Comparison of ENCODE assay signal across 15 cellular contexts in the genomic region with DNA sequence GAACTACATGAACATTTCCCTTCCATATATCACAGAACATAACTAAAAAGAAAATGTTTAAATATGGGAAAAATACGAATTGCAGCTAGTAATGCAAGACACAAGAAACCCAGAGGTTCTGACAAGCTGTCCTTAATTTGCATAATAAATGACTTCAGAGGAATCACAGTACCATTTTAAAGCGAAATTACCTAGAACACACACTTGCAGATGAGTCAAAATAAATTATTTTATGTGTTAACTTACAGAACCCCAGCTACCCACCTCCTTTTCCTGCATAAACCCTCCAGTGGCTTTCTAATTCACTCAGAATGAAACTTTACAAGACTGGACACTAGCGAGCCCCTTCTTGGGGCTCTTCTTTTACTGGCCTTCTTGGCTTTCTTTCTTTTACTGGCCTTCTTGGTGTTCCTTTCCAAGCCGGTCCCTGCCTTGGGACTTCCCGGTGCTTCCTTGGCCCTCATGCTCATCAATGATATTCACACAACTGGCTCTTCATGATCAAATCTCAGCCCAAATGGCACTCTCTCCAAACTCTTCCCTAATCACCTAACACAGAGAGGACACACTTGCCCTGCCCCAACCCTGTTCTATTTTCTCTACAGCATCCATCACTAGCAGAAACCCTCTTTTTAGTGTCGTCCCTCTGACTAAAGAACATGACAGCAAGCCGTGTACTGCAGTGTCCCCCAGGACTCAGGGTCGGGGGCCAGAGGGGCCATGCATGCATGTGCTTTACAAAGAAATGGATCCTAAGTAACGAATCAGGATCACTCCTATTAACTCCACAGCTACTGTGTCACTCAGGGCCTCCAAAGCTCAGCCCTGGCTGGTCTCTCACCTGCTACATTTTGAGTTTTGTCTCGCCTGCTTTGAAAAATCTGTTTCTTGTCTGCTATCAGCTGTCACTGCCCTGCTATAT. TPM values are rescaled to one million over a fixed set of nuclear protein-coding genes. Genes with fewer than 3 reads are reported as not detected.
DNase-seq lines count a peak whose midpoint lies in the region; ATAC-seq and TF ChIP-seq lines count a peak whose summit lies in the region.
"Had no signal": no experiment of that assay in that cellular context is flagged by ENCODE, and none has a peak within 500 bp of the region (broad histone marks: within the 10 kb centered on the region; RNA-seq: fewer than 3 reads in every experiment).

No MANE protein-coding gene starts in this region.

- no peak for DNase-seq in activated T-cell treated with anti-CD3 and anti-CD28 coated beads, Interleukin-2, amount 50 U/mL, for 4 hours
- DNase-seq in activated T-cell treated with anti-CD3 and anti-CD28 coated beads for 4 hours (no peak), glutamatergic neuron (no peak), substantia nigra (lab: John Stamatoyannopoulos, UW) (no peak), NCI-H146 (lab: John Stamatoyannopoulos, UW) (no peak)
- no peak for DNase-seq in activated CD4-positive, alpha-beta memory T cell treated with anti-CD3 and anti-CD28 coated beads, Interleukin-2, amount 10 ng/mL, durations not matched to agents 7 days and 5 days
- DNase-seq: ACHN; activated effector memory CD4-positive, alpha-beta T cell treated with Interleukin-2 at 50 U/mL for 16 hours; H7; NCI-H1436 treated with DMSO at 0.1 percent for 48 hours; NK-92 treated with Interleukin-12 subunit alpha and Interleukin-12 subunit beta, amount 100 ng/mL, for 24 hours; stimulated activated CD4-positive, alpha-beta T cell treated with anti-CD3 and anti-CD28 coated beads, Interleukin-1b, Interleukin-23, amount 100 ng/mL, for 48 hours had no signal

- H3K9me3 Mint-ChIP-seq in activated T-cell treated with anti-CD3 and anti-CD28 coated beads, Interleukin-2, amount 50 U/mL, for 4 hours = no peaks in the 10 kb centered on the region
- H3K9me3 Mint-ChIP-seq in activated CD4-positive, alpha-beta memory T cell treated with anti-CD3 and anti-CD28 coated beads, Interleukin-2, amount 10 ng/mL, durations not matched to agents 7 days and 5 days = no peaks in the 10 kb centered on the region
- peaks cover 3% of the 10 kb centered on the region for H3K9me3 Mint-ChIP-seq in glutamatergic neuron (ENCODE audit: unreplicated experiment)
- H3K9me3 Mint-ChIP-seq: neural progenitor cell had no signal

- no peaks in the 10 kb centered on the region for H3K27me3 Mint-ChIP-seq in activated T-cell treated with anti-CD3 and anti-CD28 coated beads, Interleukin-2, amount 50 U/mL, for 4 hours (ENCODE audit: low read depth)
- no peaks in the 10 kb centered on the region for H3K27me3 Mint-ChIP-seq in activated CD4-positive, alpha-beta memory T cell treated with anti-CD3 and anti-CD28 coated beads, Interleukin-2, amount 10 ng/mL, durations not matched to agents 7 days and 5 days
- peaks cover 3% of the 10 kb centered on the region for H3K27me3 Mint-ChIP-seq in glutamatergic neuron (ENCODE audit: unreplicated experiment)

- H3K4me1 Mint-ChIP-seq in activated T-cell treated with anti-CD3 and anti-CD28 coated beads, Interleukin-2, amount 50 U/mL, for 4 hours (ENCODE audit: low read depth) = peaks cover 80% of the 10 kb centered on the region
- peaks cover 84% of the 10 kb centered on the region for H3K4me1 Mint-ChIP-seq in activated CD4-positive, alpha-beta memory T cell treated with anti-CD3 and anti-CD28 coated beads, Interleukin-2, amount 10 ng/mL, durations not matched to agents 7 days and 5 days
- H3K4me1 Mint-ChIP-seq in glutamatergic neuron (ENCODE audit: low read depth, unreplicated experiment) = peaks cover 36% of the 10 kb centered on the region

- H3K27ac ChIP-seq in substantia nigra (ENCODE audit: low read depth, low read length, poor library complexity, severe bottlenecking) = peak overlapping the region; percentile 10
- H3K27ac ChIP-seq: neural progenitor cell had no signal

- H3K4me3 Mint-ChIP-seq in activated T-cell treated with anti-CD3 and anti-CD28 coated beads, Interleukin-2, amount 50 U/mL, for 4 hours = peak overlapping the region; percentile 90
- H3K4me3 Mint-ChIP-seq in activated CD4-positive, alpha-beta memory T cell treated with anti-CD3 and anti-CD28 coated beads, Interleukin-2, amount 10 ng/mL, durations not matched to agents 7 days and 5 days = peak overlapping the region; percentile 59
- peak overlapping the region; percentile 41 for H3K4me3 Mint-ChIP-seq in glutamatergic neuron (ENCODE audit: unreplicated experiment)
- H3K4me3 Mint-ChIP-seq: neural progenitor cell had no signal

- ATAC-seq in activated T-cell treated with anti-CD3 and anti-CD28 coated beads, Interleukin-2, amount 50 U/mL, for 4 hours = peak; percentile 12 to 23
- ATAC-seq in GM18861 (IDR thresholded peaks at IDR 0.05; ENCODE audit: unreplicated experiment) = no peak
- no peak for ATAC-seq in GM18867 (IDR thresholded peaks at IDR 0.05; ENCODE audit: unreplicated experiment)

- H3K36me3 Mint-ChIP-seq in activated T-cell treated with anti-CD3 and anti-CD28 coated beads, Interleukin-2, amount 50 U/mL, for 4 hours (ENCODE audit: insufficient read depth) = peaks cover 42% of the 10 kb centered on the region
- H3K36me3 Mint-ChIP-seq in activated CD4-positive, alpha-beta memory T cell treated with anti-CD3 and anti-CD28 coated beads, Interleukin-2, amount 10 ng/mL, durations not matched to agents 7 days and 5 days (ENCODE audit: low read depth) = peaks cover 72% of the 10 kb centered on the region
- H3K36me3 Mint-ChIP-seq in glutamatergic neuron (ENCODE audit: unreplicated experiment) = no peaks in the 10 kb centered on the region

- CTCF ChIA-PET in activated CD4-positive, alpha-beta memory T cell treated with anti-CD3 and anti-CD28 coated beads, Interleukin-2, amount 10 ng/mL, durations not matched to agents 7 days and 5 days (lab: Charles Lee) = interaction anchor here (0.8 to 6.4 kb wide), 7 partner anchors 7 to 233 kb away, joined by 3 to 51 read pairs (median 4); no protein-coding TSS in a partner anchor

- TF ChIP-seq CTCF in glutamatergic neuron (IDR thresholded peaks at IDR 0.05; ENCODE audit: partially characterized antibody, unreplicated experiment) = no peak

- POLR2A ChIA-PET in activated CD4-positive, alpha-beta memory T cell treated with anti-CD3 and anti-CD28 coated beads, Interleukin-2, amount 10 ng/mL, durations not matched to agents 7 days and 5 days (lab: Charles Lee) = interaction anchor here (0.6 to 2.9 kb wide), 9 partner anchors 7 to 128 kb away, joined by 3 to 12 read pairs (median 3); no protein-coding TSS in a partner anchor

- peak overlapping the region; percentile 67 for H3K27ac Mint-ChIP-seq in activated CD4-positive, alpha-beta memory T cell treated with anti-CD3 and anti-CD28 coated beads, Interleukin-2, amount 10 ng/mL, durations not matched to agents 7 days and 5 days
- H3K27ac Mint-ChIP-seq in glutamatergic neuron (ENCODE audit: unreplicated experiment) = peak overlapping the region; percentile 52
- H3K27ac Mint-ChIP-seq: neural progenitor cell had no signal

RNA-seq across cellular contexts. Expression of a gene that starts 4.8 kb away (rescaled TPM):
- 10 to 100 TPM; 79.7 to 94.4 (median 88.0) TPM for total RNA-seq in activated T-cell treated with anti-CD3 and anti-CD28 coated beads, Interleukin-2, amount 50 U/mL, for 4 hours
- 10 to 100 TPM; 61.7 to 62.0 TPM for total RNA-seq in activated CD4-positive, alpha-beta memory T cell treated with anti-CD3 and anti-CD28 coated beads, Interleukin-2, amount 10 ng/mL, durations not matched to agents 7 days and 5 days
- total RNA-seq in glutamatergic neuron (ENCODE audit: unreplicated experiment) = 38.2 TPM

RNA-seq across cellular contexts. Expression of a gene that starts 30.2 kb away (rescaled TPM):
- total RNA-seq in activated T-cell treated with anti-CD3 and anti-CD28 coated beads, Interleukin-2, amount 50 U/mL, for 4 hours = 10 to 100 TPM; 51.8 to 68.1 (median 55.2) TPM
- 10 to 100 TPM; 43.0 to 45.7 TPM for total RNA-seq in activated CD4-positive, alpha-beta memory T cell treated with anti-CD3 and anti-CD28 coated beads, Interleukin-2, amount 10 ng/mL, durations not matched to agents 7 days and 5 days
- total RNA-seq in glutamatergic neuron (ENCODE audit: unreplicated experiment) = 46.9 TPM

RNA-seq across cellular contexts. Expression of a gene that starts 48.0 kb away (rescaled TPM):
- 100 to 1,000 TPM; 229 to 264 (median 233) TPM for total RNA-seq in activated T-cell treated with anti-CD3 and anti-CD28 coated beads, Interleukin-2, amount 50 U/mL, for 4 hours
- total RNA-seq in activated CD4-positive, alpha-beta memory T cell treated with anti-CD3 and anti-CD28 coated beads, Interleukin-2, amount 10 ng/mL, durations not matched to agents 7 days and 5 days = 100 to 1,000 TPM; 107 to 113 TPM
- 73.5 TPM for total RNA-seq in glutamatergic neuron (ENCODE audit: unreplicated experiment)

Comparison
In these comparisons a context has a peak if more than half of its experiments do, and no peak if none do; other contexts are left out.
1. ATAC-seq: peak in activated T-cell treated with anti-CD3 and anti-CD28 coated beads, Interleukin-2, amount 50 U/mL, for 4 hours (2 of 2); none in GM18861 (single experiment) and GM18867 (single experiment).
2. Peak in every context shown above with its lines, with median percentiles within 50 percentile points of each other: H3K4me3 Mint-ChIP-seq.